Comparison of ENCODE assay signal across 7 cellular contexts in genomic region chr19:47446534-47447469, GRCh38. TPM values are rescaled to one million over a fixed set of nuclear protein-coding genes. Genes with fewer than 3 reads are reported as not detected.
DNase-seq lines count a peak whose midpoint lies in the region; ATAC-seq and TF ChIP-seq lines count a peak whose summit lies in the region.

No MANE protein-coding gene starts in this region.

- intact Hi-C loops in dorsolateral prefrontal cortex (cut with DNase I), result no loop called here
- intact Hi-C loops in psoas muscle (cut with DNase I), result no loop called here

- peaks cover 36% of the 10 kb centered on the region for H3K27me3 Mint-ChIP-seq in GM23338 (ENCODE audit: insufficient read depth, low read depth, poor library complexity)

- H3K36me3 ChIP-seq in GM23338 (ENCODE audit: insufficient read depth) (no peaks in the 10 kb centered on the region), psoas muscle (ENCODE audit: insufficient read depth in 1 of 2, low read depth in 1 of 2) (no peaks in the 10 kb centered on the region)

- no peaks in the 10 kb centered on the region; the same call in 2 of the 3 replicates for H3K9me3 Mint-ChIP-seq in GM23338

- H3K4me3 ChIP-seq in GM23338 (peak overlapping the region; percentile 67), dorsolateral prefrontal cortex (peak overlapping the region in 31 of 59 donors; percentile 2 to 54 (median 32)), psoas muscle (peak overlapping the region; percentile 15)

- H2AFZ ChIP-seq in GM23338, result peak overlapping the region; percentile 58; the same call in 1 of the 2 replicates

- H4K20me1 ChIP-seq in GM23338 (replicated peaks; ENCODE audit: insufficient read depth), result peaks cover 6% of the 10 kb centered on the region

- no peak for TF ChIP-seq POLR2A in GM18505 (IDR thresholded peaks at IDR 0.05; ENCODE audit: borderline replicate concordance, extremely low read depth, insufficient read depth, insufficient read length)

- H3F3A ChIP-seq in GM23338 (replicated peaks; ENCODE audit: low read depth), result peaks cover 28% of the 10 kb centered on the region; the same call in 1 of the 2 replicates

- H3K9me3 ChIP-seq in psoas muscle, result no peaks in the 10 kb centered on the region

- H3K9me2 ChIP-seq in GM23338 (ENCODE audit: insufficient read depth), result no peaks in the 10 kb centered on the region

- WGBS in psoas muscle, 3 donors, result 15 to 19% (median 16%) methylated on average over 28 of the region's 28 CpGs

- DNase-seq in GM23338 (ENCODE audit: low spot score) (peak; percentile 97), NCI-H774 (lab: John Stamatoyannopoulos, UW) (peak; percentile 45), dorsolateral prefrontal cortex (peak in 2 of 10 donors; percentile 35 to 66), psoas muscle (no peak), GM10248 (ENCODE audit: extremely low spot score) (no peak)

- CTCF ChIA-PET in GM10248 (lab: Yijun Ruan, JAX), result interaction anchor here (0.9 to 1.9 kb wide), 4 partner anchors 9 to 14 kb away, joined by 3 to 10 read pairs (median 5); no protein-coding TSS in a partner anchor

- peak overlapping the region; percentile 81 for H3K4me3 Mint-ChIP-seq in GM23338

- H3K27me3 ChIP-seq in GM23338 (ENCODE audit: insufficient read depth) (peaks cover 23% of the 10 kb centered on the region), dorsolateral prefrontal cortex (peaks cover 0 to 53% (median 7%) of the 10 kb centered on the region in 45 donors), psoas muscle (ENCODE audit: insufficient read depth in 3 of 3, low read length in 2 of 3) (peaks cover 0 to 97% (median 24%) of the 10 kb centered on the region in 3 donors)

- no peaks in the 10 kb centered on the region for H3K79me2 ChIP-seq in GM23338 (replicated peaks; ENCODE audit: insufficient read depth)

- H3K27ac Mint-ChIP-seq in GM23338, result peak overlapping the region; percentile 94

- peaks cover 35% of the 10 kb centered on the region for H3K4me1 Mint-ChIP-seq in GM23338

- no peaks in the 10 kb centered on the region; the same call in 2 of the 3 replicates for H3K36me3 Mint-ChIP-seq in GM23338 (ENCODE audit: low read depth)

- H3K4me1 ChIP-seq in GM23338 (ENCODE audit: insufficient read depth), result peaks cover 23% of the 10 kb centered on the region
- no peaks in the 10 kb centered on the region for H3K4me1 ChIP-seq in psoas muscle

- TF ChIP-seq CTCF in GM23338 (conservative IDR thresholded peaks at IDR 0.05; ENCODE audit: low read depth in 2 of 2), result no peak
- no peak for TF ChIP-seq CTCF in dorsolateral prefrontal cortex (IDR thresholded peaks at IDR 0.05 in 54 of 56, conservative IDR thresholded peaks at IDR 0.05 in 2 of 56; ENCODE audit: low read depth in 1 of 56, partially characterized antibody in 56 of 56)
- no peak for TF ChIP-seq CTCF in psoas muscle (IDR thresholded peaks at IDR 0.05)
- no peak for TF ChIP-seq CTCF in GM10248 (IDR thresholded peaks at IDR 0.05; ENCODE audit: control extremely low read depth, extremely low read depth, low read depth, missing control alignments)

- POLR2A ChIA-PET in GM10248 (lab: Yijun Ruan, JAX), result interaction anchor here (0.6 kb wide), 1 partner anchor 141 kb away, joined by 8 read pairs; no protein-coding TSS in a partner anchor

- H3K4me2 ChIP-seq in GM23338, result peak overlapping the region; percentile 85

- peak overlapping the region; percentile 88 for H3K27ac ChIP-seq in GM23338 (ENCODE audit: low read depth)
- H3K27ac ChIP-seq in dorsolateral prefrontal cortex, result peak overlapping the region in 34 of 59 donors; percentile 4 to 83 (median 51)
- H3K27ac ChIP-seq in psoas muscle, result no peak overlapping the region

- ATAC-seq in GM23338 (peak; percentile 63), psoas muscle (peak in 3 of 4 donors; percentile 9 to 22 (median 10)), HG03520 (IDR thresholded peaks at IDR 0.05; ENCODE audit: unreplicated experiment) (no peak), GM18505 (IDR thresholded peaks at IDR 0.05; ENCODE audit: unreplicated experiment) (no peak)

TF ChIP-seq in GM23338, 12 proteins besides CTCF, POLR2A, EP300 and RAD21:
- TF ChIP-seq CREB1 (CRISPR knock-in tag; IDR thresholded peaks at IDR 0.05; ENCODE audit: low read depth), result no peak
- TF ChIP-seq REST (IDR thresholded peaks at IDR 0.05; ENCODE audit: unreplicated experiment), result peak; percentile 14

RNA-seq across cellular contexts. Expression of gene SLC8A2, which starts 24.9 kb away (rescaled TPM):
- 10.0 and 11.6 TPM in 2 replicates for total RNA-seq in GM23338 (2014; rRNA removed; shearing (Covaris generic))
- 0.86 and 1.1 TPM in 2 replicates for polyA plus RNA-seq in GM23338 (2016; fragmentation: Nextera tagmentation; extraction: Ambion mirVana)
- 100 to 1,000 TPM in 69 of 120 experiments, 10 to 100 TPM in 51; 22.2 to 179 (median 105) TPM for total RNA-seq in dorsolateral prefrontal cortex
- total RNA-seq in psoas muscle, result under 1 TPM; 0.13 to 0.54 (median 0.25) TPM
- under 1 TPM in 2 of 3 donors, not detected in 1; 0.12 to 0.18 TPM for polyA plus RNA-seq in psoas muscle

RNA-seq across cellular contexts. Expression of gene MEIS3, which starts 27.5 kb away (rescaled TPM):
- 33.7 and 40.7 TPM in 2 replicates for total RNA-seq in GM23338 (2014; rRNA removed; shearing (Covaris generic))
- 20.6 and 20.8 TPM in 2 replicates for polyA plus RNA-seq in GM23338 (2016; fragmentation: Nextera tagmentation; extraction: Ambion mirVana)
- total RNA-seq in dorsolateral prefrontal cortex, result 100 to 1,000 TPM in 12 of 120 experiments, 10 to 100 TPM in 108; 26.3 to 120 (median 70.9) TPM
- total RNA-seq in psoas muscle, result 1 to 10 TPM; 1.3 to 2.1 (median 1.8) TPM
- 1 to 10 TPM in 2 of 3 donors, under 1 TPM in 1; 0.83 to 2.4 (median 1.4) TPM for polyA plus RNA-seq in psoas muscle

RNA-seq across cellular contexts. Expression of gene KPTN, which starts 37.2 kb away (rescaled TPM):
- 19.8 and 28.0 TPM in 2 replicates for total RNA-seq in GM23338 (2014; rRNA removed; shearing (Covaris generic))
- 26.2 and 31.1 TPM in 2 replicates for polyA plus RNA-seq in GM23338 (2016; fragmentation: Nextera tagmentation; extraction: Ambion mirVana)
- total RNA-seq in dorsolateral prefrontal cortex, result 10 to 100 TPM in 119 of 120 experiments, 1 to 10 TPM in 1; 9.5 to 40.3 (median 18.4) TPM
- total RNA-seq in psoas muscle, result 10 to 100 TPM in 1 of 4 donors, 1 to 10 TPM in 3; 5.9 to 11.2 (median 8.1) TPM
- polyA plus RNA-seq in psoas muscle, result 10 to 100 TPM in 1 of 3 donors, 1 to 10 TPM in 2; 3.8 to 21.5 (median 9.7) TPM

Comparison
In these comparisons a context has a peak if more than half of its experiments do, and no peak if none do; other contexts are left out.
1. ATAC-seq: peak in GM23338 (single experiment) and psoas muscle (3 of 4); none in HG03520 (single experiment) and GM18505 (single experiment).
2. DNase-seq: peak in GM23338 (single experiment) and NCI-H774 (single experiment); none in psoas muscle (0 of 2) and GM10248 (single experiment).
3. H3K4me3 ChIP-seq: peak in every context shown above with its lines; median percentile 67 in GM23338; 32 in dorsolateral prefrontal cortex; 15 in psoas muscle.
4. RNA of gene MEIS3, which starts 27.5 kb away (total RNA-seq): 26.3 to 120 TPM in dorsolateral prefrontal cortex and 33.7 to 40.7 TPM in GM23338; 1.3 to 2.1 TPM in psoas muscle; every median in the first group is over 4 times any median in the second.